ENCODE assay signal across 1 cellular context in genomic region chr19:35220973-35221590, GRCh38.
TF ChIP-seq lines count a peak whose summit lies in the region.

No MANE protein-coding gene starts in this region.

TF ChIP-seq in HepG2, 621 proteins besides CTCF, POLR2A, EP300 and RAD21:
- TF ChIP-seq ZNF12 (CRISPR knock-in tag; IDR thresholded peaks at IDR 0.05): peak; percentile 70; the same call in 1 of the 2 replicates
